In the genomic region with DNA sequence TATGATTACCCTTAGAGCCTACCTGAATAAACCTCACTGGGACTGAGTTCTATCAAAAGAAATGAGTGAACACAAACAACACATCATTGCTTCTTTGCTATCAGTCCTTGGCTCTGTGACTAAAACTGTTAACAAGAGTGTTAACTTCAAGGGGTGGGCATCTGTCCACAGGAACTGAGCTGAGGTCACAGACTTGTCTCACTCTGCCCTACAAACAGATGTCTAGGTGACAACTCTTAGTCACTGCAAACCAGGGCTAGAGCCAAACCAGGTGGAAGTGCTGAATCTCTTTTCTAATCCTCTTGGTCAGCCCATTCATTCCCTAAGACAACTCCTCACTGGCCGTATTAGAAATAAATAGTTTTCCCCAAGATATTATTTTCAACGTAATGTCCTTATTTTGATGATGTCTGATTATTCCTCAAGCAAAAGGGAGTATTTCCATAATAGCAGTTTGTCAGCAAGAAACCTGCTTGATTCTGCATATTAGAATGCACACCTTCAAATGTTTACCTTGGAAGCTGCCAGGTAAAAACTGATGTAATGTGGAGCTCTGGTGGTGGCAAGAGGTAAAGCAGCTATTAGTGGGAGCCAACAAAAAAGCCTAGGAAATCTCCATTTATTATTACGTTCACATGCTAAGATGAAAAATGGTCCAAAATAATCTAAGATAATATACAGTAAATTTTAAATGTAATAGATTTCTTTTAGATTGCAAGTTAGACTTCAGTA, we compare ENCODE assay signal across 9 cellular contexts. TPM values are rescaled to one million over a fixed set of nuclear protein-coding genes. Genes with fewer than 3 reads are reported as not detected.
DNase-seq lines count a peak whose midpoint lies in the region; ATAC-seq and TF ChIP-seq lines count a peak whose summit lies in the region.
"Had no signal": no experiment of that assay in that cellular context is flagged by ENCODE, and none has a peak within 500 bp of the region (broad histone marks: within the 10 kb centered on the region; RNA-seq: fewer than 3 reads in every experiment).

No MANE protein-coding gene starts in this region.

- H3K4me1 ChIP-seq in colonic mucosa (peaks cover 11% of the 10 kb centered on the region), gastrocnemius medialis (peaks cover 16 to 17% of the 10 kb centered on the region in 2 donors)

- POLR2A ChIA-PET in T-cell (lab: Charles Lee), result interaction anchor here (0.5 to 0.6 kb wide), 2 partner anchors 145 to 1263 kb away, joined by 3 to 5 read pairs; no protein-coding TSS in a partner anchor

- peaks cover 16 to 24% (median 21%) of the 10 kb centered on the region in 3 donors for H3K4me1 Mint-ChIP-seq in T-cell

- in situ Hi-C loops in gastrocnemius medialis (cut with MboI; ENCODE audit: low sequenced_read_pairs in 4 of 4), result no loop called here

- intact Hi-C loops in colonic mucosa (cut with DNase I), result no loop called here
- intact Hi-C loops in gastrocnemius medialis (cut with DNase I; ENCODE audit: low total_unique reads), result loop anchor here (10.0 kb wide), 1 partner anchor 464 kb away; no protein-coding TSS in a partner anchor

- H3K9me3 ChIP-seq in colonic mucosa (no peaks in the 10 kb centered on the region), gastrocnemius medialis (no peaks in the 10 kb centered on the region)

- H3K9ac ChIP-seq in colonic mucosa (ENCODE audit: low read depth in 2 of 2, low read length in 2 of 2), result no peak overlapping the region

- ATAC-seq in gastrocnemius medialis (peak; percentile 24 to 46), T-cell (replicated peaks in 1 of 4) (no peak)

- peaks cover 36 to 57% of the 10 kb centered on the region in 2 donors for H3K27me3 Mint-ChIP-seq in T-cell

- H3K27ac ChIP-seq in colonic mucosa (no peak overlapping the region), gastrocnemius medialis (no peak overlapping the region)

- H3K36me3 ChIP-seq in colonic mucosa (no peaks in the 10 kb centered on the region), gastrocnemius medialis (no peaks in the 10 kb centered on the region)

- peak; percentile 36 for TF ChIP-seq CTCF in colonic mucosa (IDR thresholded peaks at IDR 0.05)
- TF ChIP-seq CTCF in gastrocnemius medialis (IDR thresholded peaks at IDR 0.05 in 4 of 5, conservative IDR thresholded peaks at IDR 0.05 in 1 of 5), result peak in 4 of 5 experiments; percentile 30 to 52 (median 40)

- H3K27me3 ChIP-seq in colonic mucosa (peaks cover 31% of the 10 kb centered on the region), gastrocnemius medialis (peaks cover 10 to 24% (median 24%) of the 10 kb centered on the region in 3 donors)

- no peaks in the 10 kb centered on the region for H3K36me3 Mint-ChIP-seq in T-cell
- H3K36me3 Mint-ChIP-seq: CD4-positive, CD25-positive, alpha-beta regulatory T cell had no signal

- no peak overlapping the region for H3K27ac Mint-ChIP-seq in T-cell
- H3K27ac Mint-ChIP-seq: CD4-positive, CD25-positive, alpha-beta regulatory T cell had no signal

- peak; percentile 28 for DNase-seq in NCI-H1105 treated with DMSO at 0.1 percent for 48 hours (lab: John Stamatoyannopoulos, UW)
- DNase-seq in NCI-H1105 (lab: John Stamatoyannopoulos, UW), result no peak
- peak; percentile 28 for DNase-seq in LoVo (ENCODE audit: low spot score)
- no peak for DNase-seq in colonic mucosa
- DNase-seq in gastrocnemius medialis, result no peak
- no peak for DNase-seq in C1 segment of cervical spinal cord (lab: John Stamatoyannopoulos, UW)
- no peak for DNase-seq in T-cell
- no peak for DNase-seq in NCI-H187 treated with DMSO at 0.1 percent for 48 hours (lab: John Stamatoyannopoulos, UW)

- H3K9me3 Mint-ChIP-seq in T-cell, result no peaks in the 10 kb centered on the region
- H3K9me3 Mint-ChIP-seq: CD4-positive, CD25-positive, alpha-beta regulatory T cell had no signal

- H3K4me3 Mint-ChIP-seq in T-cell, result no peak overlapping the region
- H3K4me3 Mint-ChIP-seq: CD4-positive, CD25-positive, alpha-beta regulatory T cell had no signal

- H3K4me3 ChIP-seq in colonic mucosa (no peak overlapping the region), gastrocnemius medialis (no peak overlapping the region)

- CTCF ChIA-PET in T-cell (lab: Charles Lee), result interaction anchor here (0.6 to 1.2 kb wide), 2 partner anchors 10 to 14 kb away, joined by 3 to 4 read pairs; no protein-coding TSS in a partner anchor

- no peak for TF ChIP-seq POLR2A in gastrocnemius medialis (IDR thresholded peaks at IDR 0.05)

RNA-seq across cellular contexts. Expression of a gene that starts 4.0 kb away (rescaled TPM):
- total RNA-seq in colonic mucosa (under 1 TPM in 1 of 2 donors, not detected in 1; 0.29 TPM), gastrocnemius medialis (1 to 10 TPM in 1 of 4 donors, under 1 TPM in 2, not detected in 1; 0.27 to 2.0 (median 0.85) TPM), T-cell (under 1 TPM in 2 of 5 donors, not detected in 3; 0.53 to 0.56 TPM)
- total RNA-seq: CD4-positive, CD25-positive, alpha-beta regulatory T cell had no signal

Comparison
In these comparisons a context has a peak if more than half of its experiments do, and no peak if none do; other contexts are left out.
1. DNase-seq: peak in NCI-H1105 treated with DMSO at 0.1 percent for 48 hours (single experiment) and LoVo (single experiment); none in NCI-H1105 (single experiment), colonic mucosa (single experiment), gastrocnemius medialis (0 of 2), C1 segment of cervical spinal cord (0 of 14), T-cell (0 of 34) and NCI-H187 treated with DMSO at 0.1 percent for 48 hours (single experiment).
2. ATAC-seq: peak in gastrocnemius medialis (2 of 2); none in T-cell (0 of 4).